8 cellular contexts compared by ENCODE assay signal in genomic region chr10:80472234-80473095, GRCh38. TPM values are rescaled to one million over a fixed set of nuclear protein-coding genes. Genes with fewer than 3 reads are reported as not detected.
DNase-seq lines count a peak whose midpoint lies in the region; ATAC-seq, FAIRE-seq and TF ChIP-seq lines count a peak whose summit lies in the region.

No MANE protein-coding gene starts in this region.

- no peak overlapping the region for H3K4me3 ChIP-seq in prostate gland

- H3K9me3 Mint-ChIP-seq in IgD-negative memory B cell = no peaks in the 10 kb centered on the region

- no peak for TF ChIP-seq POLR2A in GM12892 (IDR thresholded peaks at IDR 0.05; ENCODE audit: low read depth, low read length)
- TF ChIP-seq POLR2A in prostate gland (IDR thresholded peaks at IDR 0.05) = no peak

- peak; percentile 93 for FAIRE-seq in GM12892 (lab: Jason Lieb, UNC)

- H3K4me1 Mint-ChIP-seq in IgD-negative memory B cell = peaks cover 20 to 37% (median 31%) of the 10 kb centered on the region in 3 donors

- peaks cover 2% of the 10 kb centered on the region for H3K27me3 Mint-ChIP-seq in IgD-negative memory B cell

- no peak for TF ChIP-seq CTCF in prostate gland (IDR thresholded peaks at IDR 0.05)

- 64% methylated on average over 9 of the region's 9 CpGs for WGBS in prostate gland

- H3K36me3 ChIP-seq in prostate gland = peaks cover 0 to 4% of the 10 kb centered on the region in 2 donors

- peak overlapping the region; percentile 57 to 98 (median 95) for H3K27ac Mint-ChIP-seq in IgD-negative memory B cell

- no peaks in the 10 kb centered on the region for H3K9me3 ChIP-seq in prostate gland

- peaks cover 5% of the 10 kb centered on the region for H3K36me3 Mint-ChIP-seq in IgD-negative memory B cell

- peak overlapping the region; percentile 10 to 81 (median 56) for H3K4me3 Mint-ChIP-seq in IgD-negative memory B cell

- DNase-seq in GM12892 (ENCODE audit: insufficient read length) (no peak), pulmonary artery endothelial cell (ENCODE audit: low read depth, low spot score) (peak; percentile 61), prostate gland (ENCODE audit: low spot score) (no peak), hippocampal formation (lab: John Stamatoyannopoulos, UW) (no peak), NCI-H748 (lab: John Stamatoyannopoulos, UW; ENCODE audit: unreplicated experiment) (no peak)
- peak; percentile 55 for DNase-seq in central memory CD4-positive, alpha-beta T cell

- H3K4me1 ChIP-seq in prostate gland (replicated peaks) = peaks cover 31% of the 10 kb centered on the region

- no peaks in the 10 kb centered on the region for H3K27me3 ChIP-seq in prostate gland (replicated peaks; ENCODE audit: insufficient read depth)

- ATAC-seq in GM21528 (IDR thresholded peaks at IDR 0.05; ENCODE audit: low FRiP score, unreplicated experiment) = peak; percentile 91

- intact Hi-C loops in prostate gland (cut with DNase I) = no loop called here

- peak overlapping the region in 1 of 2 donors; percentile 13 for H3K27ac ChIP-seq in prostate gland

RNA-seq across cellular contexts. Expression of gene TSPAN14, which starts 18.4 kb away (rescaled TPM):
- polyA plus RNA-seq in GM12892 (2012; ENCODE audit: missing spikeins) = 12.1 TPM
- polyA plus RNA-seq in IgD-negative memory B cell = 45.0 TPM
- total RNA-seq in pulmonary artery endothelial cell (88.0 and 124 TPM in 2 replicates), prostate gland (100 to 1,000 TPM in 1 of 2 donors, 10 to 100 TPM in 1; 69.8 to 103 TPM)

Comparison
In these comparisons a context has a peak if more than half of its experiments do, and no peak if none do; other contexts are left out.
1. DNase-seq: peak in central memory CD4-positive, alpha-beta T cell (single experiment) and pulmonary artery endothelial cell (single experiment); none in GM12892 (single experiment), prostate gland (single experiment), hippocampal formation (0 of 2) and NCI-H748 (single experiment).